ENCODE assay signal across 10 cellular contexts in genomic region chr18:74500380-74501173, GRCh38. TPM values are rescaled to one million over a fixed set of nuclear protein-coding genes. Genes with fewer than 3 reads are reported as not detected.
DNase-seq lines count a peak whose midpoint lies in the region; ATAC-seq and TF ChIP-seq lines count a peak whose summit lies in the region.
"Not testable (repeated sequence)": the region's sequence is repeated elsewhere in the genome, so short reads cannot be mapped to it uniquely, and the experiment has no call there.
"Had no signal": no experiment of that assay in that cellular context is flagged by ENCODE, and none has a peak within 500 bp of the region (broad histone marks: within the 10 kb centered on the region; RNA-seq: fewer than 3 reads in every experiment).

No MANE protein-coding gene starts in this region.

- not testable (repeated sequence) for TF ChIP-seq CTCF in GM12865 (IDR thresholded peaks at IDR 0.05; ENCODE audit: insufficient read depth, low read depth, low read length, missing control alignments); OCI-LY7 (conservative IDR thresholded peaks at IDR 0.05; ENCODE audit: low read length); activated CD8-positive, alpha-beta T cell treated with anti-CD3 and anti-CD28 coated beads for 36 hours (IDR thresholded peaks at IDR 0.05); MCF 10A (IDR thresholded peaks at IDR 0.05; ENCODE audit: unreplicated experiment); glutamatergic neuron (IDR thresholded peaks at IDR 0.05; ENCODE audit: partially characterized antibody, unreplicated experiment)

- not testable (repeated sequence) for H3K9me3 Mint-ChIP-seq in activated CD8-positive, alpha-beta T cell treated with anti-CD3 and anti-CD28 coated beads for 36 hours; MCF 10A (ENCODE audit: unreplicated experiment); glutamatergic neuron (ENCODE audit: unreplicated experiment)

- intact Hi-C loops in OCI-LY7 (cut with micrococcal nuclease; ENCODE audit: unreplicated experiment); activated CD8-positive, alpha-beta T cell treated with anti-CD3 and anti-CD28 coated beads for 36 hours (cut with micrococcal nuclease); MCF 10A (cut with micrococcal nuclease): not testable (repeated sequence)

- H3K9me2 ChIP-seq in OCI-LY7 (ENCODE audit: insufficient read depth, low read length): not testable (repeated sequence)

- peaks cover 53% of the 10 kb centered on the region for H3K36me3 Mint-ChIP-seq in activated CD8-positive, alpha-beta T cell treated with anti-CD3 and anti-CD28 coated beads for 36 hours (ENCODE audit: low read depth)
- peaks cover 47% of the 10 kb centered on the region for H3K36me3 Mint-ChIP-seq in MCF 10A (ENCODE audit: insufficient read depth, unreplicated experiment)
- not testable (repeated sequence) for H3K36me3 Mint-ChIP-seq in glutamatergic neuron (ENCODE audit: unreplicated experiment)

- H3K36me3 ChIP-seq in OCI-LY7 (ENCODE audit: insufficient read depth, low read length) (peaks cover 29% of the 10 kb centered on the region; the same call in 1 of the 2 replicates), mucosa of rectum (ENCODE audit: control insufficient read depth in 2 of 2, insufficient read depth in 2 of 2, low read length in 2 of 2) (peaks cover 25 to 31% of the 10 kb centered on the region in 2 donors)

- peaks cover 28% of the 10 kb centered on the region for H3K4me1 ChIP-seq in OCI-LY7 (ENCODE audit: insufficient read depth, low read length, poor library complexity, severe bottlenecking)
- peaks cover 32 to 37% of the 10 kb centered on the region in 2 donors for H3K4me1 ChIP-seq in mucosa of rectum (ENCODE audit: control insufficient read depth in 2 of 2, insufficient read depth in 2 of 2, low read length in 2 of 2)

- H3K27ac ChIP-seq in OCI-LY7 (ENCODE audit: low read depth, low read length, poor library complexity, severe bottlenecking) (peak overlapping the region; percentile 81), mucosa of rectum (ENCODE audit: low read depth in 2 of 2, low read length in 2 of 2) (peak overlapping the region; percentile 78 to 91), skin epidermis (peak overlapping the region in 18 of 21 experiments; percentile 6 to 94 (median 72))

- ATAC-seq in activated CD8-positive, alpha-beta T cell treated with anti-CD3 and anti-CD28 coated beads for 36 hours: not testable (repeated sequence)

- peak overlapping the region; percentile 99 for H3K27ac Mint-ChIP-seq in activated CD8-positive, alpha-beta T cell treated with anti-CD3 and anti-CD28 coated beads for 36 hours
- peak overlapping the region; percentile 81 for H3K27ac Mint-ChIP-seq in MCF 10A (ENCODE audit: low read depth, unreplicated experiment)
- H3K27ac Mint-ChIP-seq in glutamatergic neuron (ENCODE audit: unreplicated experiment): peak overlapping the region; percentile 52

- not testable (repeated sequence) for H2AFZ ChIP-seq in OCI-LY7 (ENCODE audit: low read length)

- H4K20me1 ChIP-seq in OCI-LY7 (ENCODE audit: insufficient read depth, low read length): not testable (repeated sequence)

- H3K9ac ChIP-seq in mucosa of rectum (ENCODE audit: low read depth in 1 of 2, low read length in 2 of 2): peak overlapping the region; percentile 33 to 37

- not testable (repeated sequence) for H3K9me3 ChIP-seq in OCI-LY7 (ENCODE audit: low read length); mucosa of rectum (ENCODE audit: control insufficient read depth in 2 of 2, low read length in 2 of 2)

- CTCF ChIA-PET in OCI-LY7 (lab: Charles Lee; ENCODE audit: unreplicated experiment): not testable (repeated sequence)
- CTCF ChIA-PET in activated CD8-positive, alpha-beta T cell treated with anti-CD3 and anti-CD28 coated beads for 36 hours (lab: Charles Lee): interaction anchor here (1.2 kb wide), 1 partner anchor 131 kb away, joined by 4 read pairs; no protein-coding TSS in a partner anchor
- CTCF ChIA-PET in MCF 10A (lab: Yijun Ruan, JAX): interaction anchor here (0.6 to 6.0 kb wide), 5 partner anchors 51 to 340 kb away, joined by 3 to 57 read pairs (median 4); no protein-coding TSS in a partner anchor

- peak overlapping the region; percentile 61 for H3K4me3 Mint-ChIP-seq in activated CD8-positive, alpha-beta T cell treated with anti-CD3 and anti-CD28 coated beads for 36 hours
- peak overlapping the region; percentile 16 for H3K4me3 Mint-ChIP-seq in MCF 10A (ENCODE audit: unreplicated experiment)
- not testable (repeated sequence) for H3K4me3 Mint-ChIP-seq in glutamatergic neuron (ENCODE audit: unreplicated experiment)

- H3K27me3 ChIP-seq in mucosa of rectum (ENCODE audit: control insufficient read depth in 2 of 2, insufficient read depth in 2 of 2, low read length in 2 of 2): not testable (repeated sequence)

- H3K4me3 ChIP-seq in GM12865 (ENCODE audit: low read depth, low read length) (peak overlapping the region; percentile 77), OCI-LY7 (ENCODE audit: low read depth, low read length, poor library complexity, severe bottlenecking) (peak overlapping the region; percentile 89), mucosa of rectum (ENCODE audit: low read length in 2 of 2) (peak overlapping the region in 1 of 2 donors; percentile 79), skin epidermis (peak overlapping the region; percentile 3 to 30 (median 9))

- POLR2A ChIA-PET in OCI-LY7 (lab: Charles Lee) (interaction anchor here (0.6 to 0.9 kb wide), 2 partner anchors 8 to 26 kb away, joined by 3 to 5 read pairs; no protein-coding TSS in a partner anchor), MCF 10A (lab: Yijun Ruan, JAX) (interaction anchor here (0.7 to 2.7 kb wide), 3 partner anchors 41 to 140 kb away, joined by 3 to 13 read pairs (median 3); no protein-coding TSS in a partner anchor)
- POLR2A ChIA-PET in activated CD8-positive, alpha-beta T cell treated with anti-CD3 and anti-CD28 coated beads for 36 hours (lab: Charles Lee): interaction anchor here (0.9 kb wide), 2 partner anchors 16 to 19 kb away, joined by 3 read pairs; no protein-coding TSS in a partner anchor

- H3K27me3 Mint-ChIP-seq in activated CD8-positive, alpha-beta T cell treated with anti-CD3 and anti-CD28 coated beads for 36 hours; MCF 10A (ENCODE audit: insufficient read depth, unreplicated experiment); glutamatergic neuron (ENCODE audit: unreplicated experiment): not testable (repeated sequence)

- peak overlapping the region; percentile 73 for H3K4me2 ChIP-seq in OCI-LY7 (ENCODE audit: low read length)

- peaks cover 37% of the 10 kb centered on the region for H3K79me2 ChIP-seq in OCI-LY7 (ENCODE audit: insufficient read depth, low read depth, low read length)

- peak; percentile 22 for DNase-seq in GM12865 (ENCODE audit: low read depth)
- not testable (repeated sequence) for DNase-seq in OCI-LY7 (ENCODE audit: low spot score); activated CD8-positive, alpha-beta T cell treated with anti-CD3 and anti-CD28 coated beads for 36 hours; MCF 10A (ENCODE audit: unreplicated experiment); glutamatergic neuron

- not testable (repeated sequence) for BruUV-seq in OCI-LY7 (replicated peaks; lab: Mats Ljungman, UMichigan); MCF 10A (replicated peaks; lab: Mats Ljungman, UMichigan)

- peaks cover 50% of the 10 kb centered on the region for H3K4me1 Mint-ChIP-seq in activated CD8-positive, alpha-beta T cell treated with anti-CD3 and anti-CD28 coated beads for 36 hours (ENCODE audit: low read depth)
- peaks cover 22% of the 10 kb centered on the region for H3K4me1 Mint-ChIP-seq in MCF 10A (ENCODE audit: insufficient read depth, unreplicated experiment)
- H3K4me1 Mint-ChIP-seq in glutamatergic neuron (ENCODE audit: low read depth, unreplicated experiment): peaks cover 11% of the 10 kb centered on the region

RNA-seq across cellular contexts. Expression of gene CNDP2, which starts 4.4 kb away (rescaled TPM):
- 28.5 and 51.5 TPM in 2 replicates for total RNA-seq in OCI-LY7 (2014; rRNA removed; shearing (Covaris generic))
- total RNA-seq in OCI-LY7 (2022) (85.2 and 94.8 TPM in 2 replicates), MCF 10A (2022) (194 and 219 TPM in 2 replicates), glutamatergic neuron (ENCODE audit: unreplicated experiment) (123 TPM)
- total RNA-seq in activated CD8-positive, alpha-beta T cell treated with anti-CD3 and anti-CD28 coated beads for 36 hours: 100 to 1,000 TPM; 121 to 136 TPM

RNA-seq across cellular contexts. Expression of gene CNDP1, which starts 33.7 kb away (rescaled TPM):
- total RNA-seq in OCI-LY7 (2014; rRNA removed; shearing (Covaris generic)): not detected in 2 replicates
- total RNA-seq in OCI-LY7 (2022) (not detected in 2 replicates), MCF 10A (2022) (not detected in 2 replicates), glutamatergic neuron (ENCODE audit: unreplicated experiment) (0.27 TPM)
- not detected for total RNA-seq in activated CD8-positive, alpha-beta T cell treated with anti-CD3 and anti-CD28 coated beads for 36 hours
- total RNA-seq: H4, HepG2, lung microvascular endothelial cell had no signal

RNA-seq across cellular contexts. Expression of gene DIPK1C, which starts 43.5 kb away (rescaled TPM):
- total RNA-seq in OCI-LY7 (2014; rRNA removed; shearing (Covaris generic)): not detected in 2 replicates
- total RNA-seq in OCI-LY7 (2022) (not detected in 2 replicates), MCF 10A (2022) (not detected in 2 replicates), glutamatergic neuron (ENCODE audit: unreplicated experiment) (not detected)
- not detected for total RNA-seq in activated CD8-positive, alpha-beta T cell treated with anti-CD3 and anti-CD28 coated beads for 36 hours
- total RNA-seq: H4, HepG2, lung microvascular endothelial cell had no signal
